In the genomic region with DNA sequence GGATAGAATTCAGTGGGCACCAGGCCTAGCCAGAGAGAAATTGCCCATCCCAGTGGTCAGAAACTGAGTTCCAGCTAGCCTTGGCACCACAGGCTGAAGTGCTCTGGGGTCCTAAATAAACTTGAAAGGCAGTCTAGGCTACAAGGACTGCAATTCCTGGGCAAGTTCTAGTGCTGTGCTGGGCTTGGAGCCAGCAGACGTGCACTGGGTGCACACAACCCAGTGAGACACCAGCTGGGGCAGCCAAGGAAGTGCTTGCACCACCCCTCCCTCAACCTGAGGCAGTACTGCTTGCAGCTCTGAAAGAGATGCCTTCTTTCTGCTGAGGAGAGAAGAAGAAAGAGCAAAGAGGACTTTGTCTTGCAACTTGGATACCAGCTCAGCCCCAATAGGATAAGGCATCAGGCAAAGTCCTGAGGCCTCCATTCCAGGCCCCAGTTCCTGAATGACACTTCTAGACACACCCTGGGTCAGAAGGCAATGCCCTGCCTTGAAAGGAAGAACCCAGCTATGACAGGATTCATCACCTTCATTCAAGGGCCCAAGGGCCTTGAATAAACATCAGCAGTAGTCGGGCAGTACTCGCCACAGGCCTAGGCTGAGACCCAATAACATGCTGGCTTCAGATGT, we compare ENCODE assay signal across 18 cellular contexts. TPM values are rescaled to one million over a fixed set of nuclear protein-coding genes. Genes with fewer than 3 reads are reported as not detected.
A peak's percentile ranks its signal among the peaks of the same experiment; 100 is the strongest.
DNase-seq lines count a peak whose midpoint lies in the region; ATAC-seq and TF ChIP-seq lines count a peak whose summit lies in the region.
"Had no signal": no experiment of that assay in that cellular context is flagged by ENCODE, and none has a peak within 500 bp of the region (broad histone marks: within the 10 kb centered on the region; RNA-seq: fewer than 3 reads in every experiment).

No MANE protein-coding gene starts in this region.

- H3K4me3 Mint-ChIP-seq in type B pancreatic cell = no peak overlapping the region
- H3K4me3 Mint-ChIP-seq: CD4-positive, alpha-beta memory T cell; HFFc6 had no signal

- DNase-seq in C1 segment of cervical spinal cord (lab: John Stamatoyannopoulos, UW) = peak in 8 of 14 donors; percentile 6 to 64 (median 27)
- DNase-seq in RPMI8226 = peak; percentile 8
- DNase-seq in epithelial cell of esophagus (ENCODE audit: low read depth) = peak; percentile 26
- DNase-seq in nucleus accumbens (lab: John Stamatoyannopoulos, UW) = peak in 38 of 56 donors; percentile 3 to 73 (median 24)
- no peak for DNase-seq in testis
- DNase-seq in COLO829 (ENCODE audit: low spot score) = no peak
- no peak for DNase-seq in type B pancreatic cell (ENCODE audit: extremely low spot score, unreplicated experiment)
- DNase-seq: CD4-positive, alpha-beta memory T cell; DND-41; H7; HFFc6; IMR-90; NCI-H1417 treated with DMSO at 0.1 percent for 48 hours; NCI-H187 treated with DMSO at 0.1 percent for 48 hours; NCI-H446 treated with DMSO at 0.1 percent for 48 hours; Right ventricle myocardium superior had no signal

- no peak for TF ChIP-seq CTCF in epithelial cell of esophagus (IDR thresholded peaks at IDR 0.05; ENCODE audit: insufficient read depth, low read depth, low read length, missing control alignments)
- TF ChIP-seq CTCF in testis (IDR thresholded peaks at IDR 0.05) = no peak
- no peak for TF ChIP-seq CTCF in type B pancreatic cell (conservative IDR thresholded peaks at IDR 0.05)

- H3K4me1 Mint-ChIP-seq in type B pancreatic cell (ENCODE audit: unreplicated experiment) = no peaks in the 10 kb centered on the region
- H3K4me1 Mint-ChIP-seq: CD4-positive, alpha-beta memory T cell had no signal

- TF ChIP-seq POLR2A in testis (IDR thresholded peaks at IDR 0.05) = no peak

- intact Hi-C loops in testis (cut with DNase I; ENCODE audit: low total_unique reads) = no loop called here

- H3K9me3 Mint-ChIP-seq in type B pancreatic cell = no peaks in the 10 kb centered on the region
- H3K9me3 Mint-ChIP-seq: HFFc6 had no signal

- ATAC-seq in HG02884 (IDR thresholded peaks at IDR 0.05; ENCODE audit: unreplicated experiment) = no peak

- no peak overlapping the region for H3K27ac Mint-ChIP-seq in type B pancreatic cell
- H3K27ac Mint-ChIP-seq: CD4-positive, alpha-beta memory T cell; HFFc6 had no signal

- no peak overlapping the region for H3K27ac ChIP-seq in testis

- no peaks in the 10 kb centered on the region for H3K36me3 Mint-ChIP-seq in type B pancreatic cell
- H3K36me3 Mint-ChIP-seq: CD4-positive, alpha-beta memory T cell had no signal

- H3K27me3 ChIP-seq in testis = no peaks in the 10 kb centered on the region

- no peaks in the 10 kb centered on the region for H3K9me3 ChIP-seq in testis

- no peaks in the 10 kb centered on the region for H3K36me3 ChIP-seq in testis (ENCODE audit: low read depth, missing control alignments)

- 74 to 80% methylated on average over 3 of the region's 3 CpGs for WGBS in testis, 2 donors

- peaks cover 8% of the 10 kb centered on the region for H3K27me3 Mint-ChIP-seq in type B pancreatic cell

- no peaks in the 10 kb centered on the region for H3K4me1 ChIP-seq in testis

- H3K4me3 ChIP-seq in epithelial cell of esophagus (ENCODE audit: low read length) = no peak overlapping the region
- no peak overlapping the region for H3K4me3 ChIP-seq in testis

RNA-seq across cellular contexts. Expression of a gene that starts 55.1 kb away (rescaled TPM):
- total RNA-seq in testis = 10 to 100 TPM in 1 of 2 donors, 1 to 10 TPM in 1; 6.8 to 19.4 TPM
- polyA plus RNA-seq in testis (ENCODE audit: insufficient read depth, low read depth, low replicate concordance) = 9.3 TPM
- 1.8 and 3.0 TPM in 2 replicates for total RNA-seq in type B pancreatic cell (ENCODE audit: low replicate concordance)
- total RNA-seq: G401 had no signal

Comparison
In these comparisons a context has a peak if more than half of its experiments do, and no peak if none do; other contexts are left out.
1. DNase-seq: peak in C1 segment of cervical spinal cord (8 of 14), RPMI8226 (single experiment), epithelial cell of esophagus (single experiment) and nucleus accumbens (38 of 56); none in testis (single experiment), COLO829 (single experiment) and type B pancreatic cell (single experiment).